ENCODE assay signal across 2 cellular contexts in genomic region chr1:167797005-167797404, GRCh38.
TF ChIP-seq lines count a peak whose summit lies in the region.

No MANE protein-coding gene starts in this region.

TF ChIP-seq in IMR-90, 13 proteins besides CTCF, POLR2A, EP300 and RAD21 (continued from another document):
- TF ChIP-seq ELK1 (IDR thresholded peaks at IDR 0.05; ENCODE audit: borderline replicate concordance, low read depth, low read length), result no peak
- peak; percentile 91 for TF ChIP-seq NFE2L2 (IDR thresholded peaks at IDR 0.05; ENCODE audit: low read depth, low read length)
- peak; percentile 82 for TF ChIP-seq MAFK (IDR thresholded peaks at IDR 0.05; ENCODE audit: low read depth, low read length)
- peak; percentile 98 for TF ChIP-seq CEBPB (IDR thresholded peaks at IDR 0.05; ENCODE audit: low read depth, low read length)
- no peak for TF ChIP-seq RFX5 (IDR thresholded peaks at IDR 0.05; ENCODE audit: low read depth, low read length)
- TF ChIP-seq FOS (IDR thresholded peaks at IDR 0.05; ENCODE audit: low read depth, low read length), result peak; percentile 81

TF ChIP-seq in GM12878, 131 proteins besides CTCF, POLR2A, EP300 and RAD21:
- TF ChIP-seq MLLT1 (IDR thresholded peaks at IDR 0.05), result no peak
- no peak for TF ChIP-seq USF2 (IDR thresholded peaks at IDR 0.05; ENCODE audit: borderline replicate concordance, low read depth, low read length)
- TF ChIP-seq NFXL1 (IDR thresholded peaks at IDR 0.05; ENCODE audit: borderline replicate concordance), result no peak
- TF ChIP-seq LARP7 (IDR thresholded peaks at IDR 0.05), result no peak
- no peak for TF ChIP-seq REST (IDR thresholded peaks at IDR 0.05; ENCODE audit: low read depth, low read length)
- no peak for TF ChIP-seq ZNF384 (IDR thresholded peaks at IDR 0.05; ENCODE audit: borderline replicate concordance, low read depth, low read length)
- TF ChIP-seq, protein P1, sequence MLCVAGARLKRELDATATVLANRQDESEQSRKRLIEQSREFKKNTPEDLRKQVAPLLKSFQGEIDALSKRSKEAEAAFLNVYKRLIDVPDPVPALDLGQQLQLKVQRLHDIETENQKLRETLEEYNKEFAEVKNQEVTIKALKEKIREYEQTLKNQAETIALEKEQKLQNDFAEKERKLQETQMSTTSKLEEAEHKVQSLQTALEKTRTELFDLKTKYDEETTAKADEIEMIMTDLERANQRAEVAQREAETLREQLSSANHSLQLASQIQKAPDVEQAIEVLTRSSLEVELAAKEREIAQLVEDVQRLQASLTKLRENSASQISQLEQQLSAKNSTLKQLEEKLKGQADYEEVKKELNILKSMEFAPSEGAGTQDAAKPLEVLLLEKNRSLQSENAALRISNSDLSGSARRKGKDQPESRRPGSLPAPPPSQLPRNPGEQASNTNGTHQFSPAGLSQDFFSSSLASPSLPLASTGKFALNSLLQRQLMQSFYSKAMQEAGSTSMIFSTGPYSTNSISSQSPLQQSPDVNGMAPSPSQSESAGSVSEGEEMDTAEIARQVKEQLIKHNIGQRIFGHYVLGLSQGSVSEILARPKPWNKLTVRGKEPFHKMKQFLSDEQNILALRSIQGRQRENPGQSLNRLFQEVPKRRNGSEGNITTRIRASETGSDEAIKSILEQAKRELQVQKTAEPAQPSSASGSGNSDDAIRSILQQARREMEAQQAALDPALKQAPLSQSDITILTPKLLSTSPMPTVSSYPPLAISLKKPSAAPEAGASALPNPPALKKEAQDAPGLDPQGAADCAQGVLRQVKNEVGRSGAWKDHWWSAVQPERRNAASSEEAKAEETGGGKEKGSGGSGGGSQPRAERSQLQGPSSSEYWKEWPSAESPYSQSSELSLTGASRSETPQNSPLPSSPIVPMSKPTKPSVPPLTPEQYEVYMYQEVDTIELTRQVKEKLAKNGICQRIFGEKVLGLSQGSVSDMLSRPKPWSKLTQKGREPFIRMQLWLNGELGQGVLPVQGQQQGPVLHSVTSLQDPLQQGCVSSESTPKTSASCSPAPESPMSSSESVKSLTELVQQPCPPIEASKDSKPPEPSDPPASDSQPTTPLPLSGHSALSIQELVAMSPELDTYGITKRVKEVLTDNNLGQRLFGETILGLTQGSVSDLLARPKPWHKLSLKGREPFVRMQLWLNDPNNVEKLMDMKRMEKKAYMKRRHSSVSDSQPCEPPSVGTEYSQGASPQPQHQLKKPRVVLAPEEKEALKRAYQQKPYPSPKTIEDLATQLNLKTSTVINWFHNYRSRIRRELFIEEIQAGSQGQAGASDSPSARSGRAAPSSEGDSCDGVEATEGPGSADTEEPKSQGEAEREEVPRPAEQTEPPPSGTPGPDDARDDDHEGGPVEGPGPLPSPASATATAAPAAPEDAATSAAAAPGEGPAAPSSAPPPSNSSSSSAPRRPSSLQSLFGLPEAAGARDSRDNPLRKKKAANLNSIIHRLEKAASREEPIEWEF (IDR thresholded peaks at IDR 0.05; ENCODE audit: insufficient replicate concordance, low read depth, low read length), result no peak
- no peak for TF ChIP-seq ZZZ3 (IDR thresholded peaks at IDR 0.05; ENCODE audit: control insufficient read depth, insufficient read length, low read depth)
- TF ChIP-seq MTA3 (IDR thresholded peaks at IDR 0.05; ENCODE audit: borderline replicate concordance, low read length), result no peak
- TF ChIP-seq NR2C1 (IDR thresholded peaks at IDR 0.05), result no peak
- TF ChIP-seq TAF1 (IDR thresholded peaks at IDR 0.05; ENCODE audit: borderline replicate concordance, low read depth, low read length), result no peak
- no peak for TF ChIP-seq ZNF207 (IDR thresholded peaks at IDR 0.05; ENCODE audit: borderline replicate concordance)
- no peak for TF ChIP-seq MYC (IDR thresholded peaks at IDR 0.05; ENCODE audit: insufficient read depth, insufficient read length, insufficient replicate concordance, low read length, severe bottlenecking)
- no peak for TF ChIP-seq MYB (IDR thresholded peaks at IDR 0.05; ENCODE audit: borderline replicate concordance, low read depth, low read length)
